In genomic region chr18:62576858-62577512, GRCh38 we compare ENCODE assay signal across 13 cellular contexts. TPM values are rescaled to one million over a fixed set of nuclear protein-coding genes. Genes with fewer than 3 reads are reported as not detected.
DNase-seq lines count a peak whose midpoint lies in the region; ATAC-seq and TF ChIP-seq lines count a peak whose summit lies in the region.
"Had no signal": no experiment of that assay in that cellular context is flagged by ENCODE, and none has a peak within 500 bp of the region (broad histone marks: within the 10 kb centered on the region; RNA-seq: fewer than 3 reads in every experiment).

No MANE protein-coding gene starts in this region.

- peak overlapping the region; percentile 69 for H3K4me2 ChIP-seq in OCI-LY1 (ENCODE audit: low read length)

- peak overlapping the region; percentile 43 for H3K4me3 ChIP-seq in OCI-LY1 (ENCODE audit: low read depth, low read length, poor library complexity, severe bottlenecking)
- no peak overlapping the region for H3K4me3 ChIP-seq in ascending aorta
- H3K4me3 ChIP-seq: lower lobe of right lung had no signal

- H3K36me3 ChIP-seq in OCI-LY1 (ENCODE audit: insufficient read depth, low read length) (peaks cover 37% of the 10 kb centered on the region), ascending aorta (peaks cover 31 to 37% of the 10 kb centered on the region in 2 donors)

- peak overlapping the region; percentile 15 for H3K27ac Mint-ChIP-seq in activated CD4-positive, alpha-beta memory T cell treated with anti-CD3 and anti-CD28 coated beads for 36 hours
- H3K27ac Mint-ChIP-seq in activated CD4-positive, alpha-beta memory T cell treated with anti-CD3 and anti-CD28 coated beads, Interleukin-2, amount 10 ng/mL, durations not matched to agents 7 days and 5 days: no peak overlapping the region
- peak overlapping the region; percentile 51 for H3K27ac Mint-ChIP-seq in stimulated activated naive B cell treated with anti-CD40 and anti-IgM and Interleukin-4, amounts not matched to agents 10 μg/mL and 1 μg/mL and 100 μg/mL, for 72 hours

- no peak overlapping the region for H3K4me3 Mint-ChIP-seq in activated CD4-positive, alpha-beta memory T cell treated with anti-CD3 and anti-CD28 coated beads for 36 hours
- no peak overlapping the region for H3K4me3 Mint-ChIP-seq in activated CD4-positive, alpha-beta memory T cell treated with anti-CD3 and anti-CD28 coated beads, Interleukin-2, amount 10 ng/mL, durations not matched to agents 7 days and 5 days
- H3K4me3 Mint-ChIP-seq in stimulated activated naive B cell treated with anti-CD40 and anti-IgM and Interleukin-4, amounts not matched to agents 10 μg/mL and 1 μg/mL and 100 μg/mL, for 72 hours: no peak overlapping the region

- H3K27me3 ChIP-seq in OCI-LY1 (ENCODE audit: insufficient read depth, low read length) (no peaks in the 10 kb centered on the region), ascending aorta (no peaks in the 10 kb centered on the region)

- peaks cover 15% of the 10 kb centered on the region for H3K4me1 Mint-ChIP-seq in activated CD4-positive, alpha-beta memory T cell treated with anti-CD3 and anti-CD28 coated beads for 36 hours (ENCODE audit: low read depth)
- H3K4me1 Mint-ChIP-seq in activated CD4-positive, alpha-beta memory T cell treated with anti-CD3 and anti-CD28 coated beads, Interleukin-2, amount 10 ng/mL, durations not matched to agents 7 days and 5 days: peaks cover 26% of the 10 kb centered on the region
- H3K4me1 Mint-ChIP-seq in stimulated activated naive B cell treated with anti-CD40 and anti-IgM and Interleukin-4, amounts not matched to agents 10 μg/mL and 1 μg/mL and 100 μg/mL, for 72 hours: peaks cover 10 to 15% of the 10 kb centered on the region in 2 donors

- no peaks in the 10 kb centered on the region for H3K27me3 Mint-ChIP-seq in activated CD4-positive, alpha-beta memory T cell treated with anti-CD3 and anti-CD28 coated beads for 36 hours
- H3K27me3 Mint-ChIP-seq in activated CD4-positive, alpha-beta memory T cell treated with anti-CD3 and anti-CD28 coated beads, Interleukin-2, amount 10 ng/mL, durations not matched to agents 7 days and 5 days: no peaks in the 10 kb centered on the region
- H3K27me3 Mint-ChIP-seq in stimulated activated naive B cell treated with anti-CD40 and anti-IgM and Interleukin-4, amounts not matched to agents 10 μg/mL and 1 μg/mL and 100 μg/mL, for 72 hours: no peaks in the 10 kb centered on the region

- H3K9ac ChIP-seq in OCI-LY1 (ENCODE audit: low read length): peak overlapping the region; percentile 29; the same call in 1 of the 2 replicates

- H3K9me3 Mint-ChIP-seq in activated CD4-positive, alpha-beta memory T cell treated with anti-CD3 and anti-CD28 coated beads for 36 hours: no peaks in the 10 kb centered on the region
- H3K9me3 Mint-ChIP-seq in activated CD4-positive, alpha-beta memory T cell treated with anti-CD3 and anti-CD28 coated beads, Interleukin-2, amount 10 ng/mL, durations not matched to agents 7 days and 5 days: no peaks in the 10 kb centered on the region
- H3K9me3 Mint-ChIP-seq in stimulated activated naive B cell treated with anti-CD40 and anti-IgM and Interleukin-4, amounts not matched to agents 10 μg/mL and 1 μg/mL and 100 μg/mL, for 72 hours: no peaks in the 10 kb centered on the region

- peaks cover 40% of the 10 kb centered on the region for H3K36me3 Mint-ChIP-seq in activated CD4-positive, alpha-beta memory T cell treated with anti-CD3 and anti-CD28 coated beads for 36 hours
- H3K36me3 Mint-ChIP-seq in activated CD4-positive, alpha-beta memory T cell treated with anti-CD3 and anti-CD28 coated beads, Interleukin-2, amount 10 ng/mL, durations not matched to agents 7 days and 5 days (ENCODE audit: low read depth): peaks cover 71% of the 10 kb centered on the region
- peaks cover 41 to 64% of the 10 kb centered on the region in 2 donors for H3K36me3 Mint-ChIP-seq in stimulated activated naive B cell treated with anti-CD40 and anti-IgM and Interleukin-4, amounts not matched to agents 10 μg/mL and 1 μg/mL and 100 μg/mL, for 72 hours

- H3F3A ChIP-seq in OCI-LY1 (ENCODE audit: insufficient read depth, low read length): no peaks in the 10 kb centered on the region

- no peak for DNase-seq in activated CD4-positive, alpha-beta memory T cell treated with anti-CD3 and anti-CD28 coated beads for 36 hours
- no peak for DNase-seq in activated CD4-positive, alpha-beta memory T cell treated with anti-CD3 and anti-CD28 coated beads, Interleukin-2, amount 10 ng/mL, durations not matched to agents 7 days and 5 days
- DNase-seq in stimulated activated naive B cell treated with anti-CD40 and anti-IgM and Interleukin-4, amounts not matched to agents 10 μg/mL and 1 μg/mL and 100 μg/mL, for 72 hours: no peak
- no peak for DNase-seq in cardiac septum (ENCODE audit: low spot score)
- no peak for DNase-seq in NCI-H1105 (lab: John Stamatoyannopoulos, UW)
- no peak for DNase-seq in ascending aorta (ENCODE audit: low spot score in 2 of 2)
- DNase-seq: activated CD8-positive, alpha-beta memory T cell treated with anti-CD3 and anti-CD28 coated beads for 24 hours; effector memory CD4-positive, alpha-beta T cell; lower lobe of right lung; NCI-H446 treated with DMSO at 0.1 percent for 48 hours; trophoblast cell had no signal

- intact Hi-C loops in activated CD4-positive, alpha-beta memory T cell treated with anti-CD3 and anti-CD28 coated beads for 36 hours (cut with micrococcal nuclease): no loop called here
- intact Hi-C loops in cardiac septum (cut with DNase I): no loop called here
- intact Hi-C loops in ascending aorta (cut with DNase I): no loop called here

- TF ChIP-seq CTCF in OCI-LY1 (IDR thresholded peaks at IDR 0.05; ENCODE audit: low read length) (no peak), ascending aorta (IDR thresholded peaks at IDR 0.05) (no peak)

- peak overlapping the region; percentile 57 for H3K27ac ChIP-seq in OCI-LY1 (ENCODE audit: low read depth, low read length, poor library complexity, severe bottlenecking)
- no peak overlapping the region for H3K27ac ChIP-seq in ascending aorta
- H3K27ac ChIP-seq: lower lobe of right lung had no signal

- H3K9me3 ChIP-seq in OCI-LY1 (ENCODE audit: low read length): no peaks in the 10 kb centered on the region
- no peaks in the 10 kb centered on the region for H3K9me3 ChIP-seq in ascending aorta
- H3K9me3 ChIP-seq: lower lobe of right lung had no signal

- H3K79me2 ChIP-seq in OCI-LY1 (ENCODE audit: insufficient read depth, low read length): no peaks in the 10 kb centered on the region

- H4K20me1 ChIP-seq in OCI-LY1 (ENCODE audit: insufficient read depth, low read length): no peaks in the 10 kb centered on the region

- CTCF ChIA-PET in activated CD4-positive, alpha-beta memory T cell treated with anti-CD3 and anti-CD28 coated beads for 36 hours (lab: Charles Lee): interaction anchor here (0.8 kb wide), 1 partner anchor 403 kb away, joined by 3 read pairs; no protein-coding TSS in a partner anchor
- CTCF ChIA-PET in activated CD4-positive, alpha-beta memory T cell treated with anti-CD3 and anti-CD28 coated beads, Interleukin-2, amount 10 ng/mL, durations not matched to agents 7 days and 5 days (lab: Charles Lee): interaction anchor here (1.5 to 1.9 kb wide), 2 partner anchors 9 to 10 kb away, joined by 3 to 7 read pairs; no protein-coding TSS in a partner anchor

- 0 out of 2 replicates have a peak overlapping the region, but pooled peaks have one; percentile 13 for H2AFZ ChIP-seq in OCI-LY1 (ENCODE audit: low read length)

- ATAC-seq in HG02610 (IDR thresholded peaks at IDR 0.05; ENCODE audit: unreplicated experiment): peak; percentile 40
- ATAC-seq in stimulated activated naive B cell treated with anti-CD40 and anti-IgM and Interleukin-4, amounts not matched to agents 10 μg/mL and 1 μg/mL and 100 μg/mL, for 72 hours (replicated peaks): no peak
- ATAC-seq: lower lobe of right lung had no signal

- H3K4me1 ChIP-seq in OCI-LY1 (ENCODE audit: insufficient read depth, low read length, severe bottlenecking) (peaks cover 31% of the 10 kb centered on the region), ascending aorta (no peaks in the 10 kb centered on the region)

- POLR2A ChIA-PET in activated CD4-positive, alpha-beta memory T cell treated with anti-CD3 and anti-CD28 coated beads for 36 hours (lab: Charles Lee): interaction anchor here (1.1 kb wide), 1 partner anchor 50 kb away, joined by 3 read pairs; no protein-coding TSS in a partner anchor
- POLR2A ChIA-PET in activated CD4-positive, alpha-beta memory T cell treated with anti-CD3 and anti-CD28 coated beads, Interleukin-2, amount 10 ng/mL, durations not matched to agents 7 days and 5 days (lab: Charles Lee): interaction anchor here (2.1 kb wide), 1 partner anchor 10 kb away, joined by 5 read pairs; no protein-coding TSS in a partner anchor

- H3K9me2 ChIP-seq in OCI-LY1 (ENCODE audit: low read depth, low read length): no peaks in the 10 kb centered on the region

RNA-seq across cellular contexts. Expression of gene ZCCHC2, which starts 54.2 kb away (rescaled TPM):
- 10 to 100 TPM; 24.9 to 27.5 TPM for total RNA-seq in activated CD4-positive, alpha-beta memory T cell treated with anti-CD3 and anti-CD28 coated beads for 36 hours
- 10 to 100 TPM; 51.7 to 52.3 TPM for total RNA-seq in activated CD4-positive, alpha-beta memory T cell treated with anti-CD3 and anti-CD28 coated beads, Interleukin-2, amount 10 ng/mL, durations not matched to agents 7 days and 5 days
- total RNA-seq in cardiac septum: 19.1 TPM
- total RNA-seq in ascending aorta: 22.9 TPM
